Comparison of ENCODE assay signal across 8 cellular contexts in the genomic region with DNA sequence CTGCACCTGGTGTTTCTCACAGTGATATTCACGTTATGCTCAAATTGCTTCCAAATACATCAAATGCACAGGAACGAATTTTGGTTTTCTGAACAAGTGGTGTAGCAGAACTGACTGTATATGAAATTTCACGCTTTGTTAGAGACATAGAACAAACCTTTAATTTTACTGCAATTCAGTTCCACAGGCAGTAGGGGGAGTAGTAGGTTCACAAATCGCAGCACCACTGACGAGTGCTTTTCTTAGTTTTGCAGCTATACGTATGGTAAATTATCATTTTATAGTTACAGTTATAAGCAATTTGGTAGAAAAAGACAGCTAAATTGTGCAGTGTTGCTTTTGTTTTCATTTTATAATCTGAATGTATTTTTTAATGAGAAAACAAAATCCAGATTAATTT.
DNase-seq lines count a peak whose midpoint lies in the region; ATAC-seq and TF ChIP-seq lines count a peak whose summit lies in the region.

No MANE protein-coding gene starts in this region.

- no peak overlapping the region for H3K4me3 Mint-ChIP-seq in activated CD4-positive, alpha-beta memory T cell treated with anti-CD3 and anti-CD28 coated beads for 36 hours
- H3K4me3 Mint-ChIP-seq in activated CD4-positive, alpha-beta memory T cell treated with anti-CD3 and anti-CD28 coated beads, Interleukin-2, amount 10 ng/mL, durations not matched to agents 7 days and 5 days: no peak overlapping the region
- H3K4me3 Mint-ChIP-seq in stimulated activated effector memory CD8-positive, alpha-beta T cell treated with anti-CD3 and anti-CD28 coated beads, Interleukin-12 subunit alpha, Interleukin-12 subunit beta, amount 100 ng/mL, for 72 hours: no peak overlapping the region
- no peak overlapping the region for H3K4me3 Mint-ChIP-seq in activated T-helper 17 cell treated with anti-CD3 and anti-CD28 coated beads, Interleukin-2, amount 50 U/mL, for 72 hours

- peaks cover 19% of the 10 kb centered on the region for H3K9me3 Mint-ChIP-seq in activated CD4-positive, alpha-beta memory T cell treated with anti-CD3 and anti-CD28 coated beads for 36 hours
- peaks cover 5% of the 10 kb centered on the region for H3K9me3 Mint-ChIP-seq in activated CD4-positive, alpha-beta memory T cell treated with anti-CD3 and anti-CD28 coated beads, Interleukin-2, amount 10 ng/mL, durations not matched to agents 7 days and 5 days
- H3K9me3 Mint-ChIP-seq in stimulated activated effector memory CD8-positive, alpha-beta T cell treated with anti-CD3 and anti-CD28 coated beads, Interleukin-12 subunit alpha, Interleukin-12 subunit beta, amount 100 ng/mL, for 72 hours: peaks cover 13% of the 10 kb centered on the region
- H3K9me3 Mint-ChIP-seq in activated T-helper 17 cell treated with anti-CD3 and anti-CD28 coated beads, Interleukin-2, amount 50 U/mL, for 72 hours: peaks cover 14% of the 10 kb centered on the region

- no peak overlapping the region for H3K4me2 ChIP-seq in OCI-LY7 (ENCODE audit: low read length)

- peak; percentile 55 for ATAC-seq in HG03060 (IDR thresholded peaks at IDR 0.05; ENCODE audit: low read depth, unreplicated experiment)
- ATAC-seq in stimulated activated effector memory CD8-positive, alpha-beta T cell treated with anti-CD3 and anti-CD28 coated beads, Interleukin-12 subunit alpha, Interleukin-12 subunit beta, amount 100 ng/mL, for 72 hours: no peak
- ATAC-seq in activated T-helper 17 cell treated with anti-CD3 and anti-CD28 coated beads, Interleukin-2, amount 50 U/mL, for 72 hours (replicated peaks): no peak

- H3K9me3 ChIP-seq in OCI-LY7 (ENCODE audit: low read length): no peaks in the 10 kb centered on the region
- no peaks in the 10 kb centered on the region for H3K9me3 ChIP-seq in prostate gland

- no peaks in the 10 kb centered on the region for H3K36me3 ChIP-seq in OCI-LY7 (ENCODE audit: insufficient read depth, low read length)
- no peaks in the 10 kb centered on the region for H3K36me3 ChIP-seq in prostate gland

- no peak for TF ChIP-seq POLR2A in prostate gland (IDR thresholded peaks at IDR 0.05)

- no peaks in the 10 kb centered on the region for H3K27me3 ChIP-seq in prostate gland (replicated peaks; ENCODE audit: insufficient read depth)

- 63% methylated on average over 6 of the region's 6 CpGs for WGBS in prostate gland

- no TSS peak for BruUV-seq in OCI-LY7 (replicated peaks; lab: Mats Ljungman, UMichigan)

- POLR2A ChIA-PET in activated CD4-positive, alpha-beta memory T cell treated with anti-CD3 and anti-CD28 coated beads for 36 hours (lab: Charles Lee): no interaction called here
- POLR2A ChIA-PET in activated CD4-positive, alpha-beta memory T cell treated with anti-CD3 and anti-CD28 coated beads, Interleukin-2, amount 10 ng/mL, durations not matched to agents 7 days and 5 days (lab: Charles Lee): no interaction called here
- POLR2A ChIA-PET in OCI-LY7 (lab: Charles Lee): interaction anchor here (1.0 to 1.2 kb wide), 2 partner anchors 18 to 23 kb away, joined by 3 to 4 read pairs; no protein-coding TSS in a partner anchor

- H3K27ac Mint-ChIP-seq in activated CD4-positive, alpha-beta memory T cell treated with anti-CD3 and anti-CD28 coated beads for 36 hours: no peak overlapping the region
- H3K27ac Mint-ChIP-seq in activated CD4-positive, alpha-beta memory T cell treated with anti-CD3 and anti-CD28 coated beads, Interleukin-2, amount 10 ng/mL, durations not matched to agents 7 days and 5 days: no peak overlapping the region
- H3K27ac Mint-ChIP-seq in stimulated activated effector memory CD8-positive, alpha-beta T cell treated with anti-CD3 and anti-CD28 coated beads, Interleukin-12 subunit alpha, Interleukin-12 subunit beta, amount 100 ng/mL, for 72 hours: no peak overlapping the region
- H3K27ac Mint-ChIP-seq in activated T-helper 17 cell treated with anti-CD3 and anti-CD28 coated beads, Interleukin-2, amount 50 U/mL, for 72 hours: no peak overlapping the region

- H2AFZ ChIP-seq in OCI-LY7 (ENCODE audit: low read length): no peak overlapping the region

- TF ChIP-seq CTCF in OCI-LY7 (conservative IDR thresholded peaks at IDR 0.05; ENCODE audit: low read length) (peak; percentile 79), fibroblast of the aortic adventitia (IDR thresholded peaks at IDR 0.05; ENCODE audit: insufficient read depth, low read length) (peak; percentile 53), prostate gland (IDR thresholded peaks at IDR 0.05) (peak in 2 of 4 experiments; percentile 25 to 29)

- no peaks in the 10 kb centered on the region for H3K4me1 Mint-ChIP-seq in activated CD4-positive, alpha-beta memory T cell treated with anti-CD3 and anti-CD28 coated beads for 36 hours (ENCODE audit: low read depth)
- H3K4me1 Mint-ChIP-seq in activated CD4-positive, alpha-beta memory T cell treated with anti-CD3 and anti-CD28 coated beads, Interleukin-2, amount 10 ng/mL, durations not matched to agents 7 days and 5 days: no peaks in the 10 kb centered on the region
- H3K4me1 Mint-ChIP-seq in stimulated activated effector memory CD8-positive, alpha-beta T cell treated with anti-CD3 and anti-CD28 coated beads, Interleukin-12 subunit alpha, Interleukin-12 subunit beta, amount 100 ng/mL, for 72 hours: no peaks in the 10 kb centered on the region
- no peaks in the 10 kb centered on the region for H3K4me1 Mint-ChIP-seq in activated T-helper 17 cell treated with anti-CD3 and anti-CD28 coated beads, Interleukin-2, amount 50 U/mL, for 72 hours

- no peaks in the 10 kb centered on the region for H4K20me1 ChIP-seq in OCI-LY7 (ENCODE audit: insufficient read depth, low read length)

- H3K9me2 ChIP-seq in OCI-LY7 (ENCODE audit: insufficient read depth, low read length): no peaks in the 10 kb centered on the region

- no peaks in the 10 kb centered on the region for H3K4me1 ChIP-seq in OCI-LY7 (ENCODE audit: insufficient read depth, low read length, poor library complexity, severe bottlenecking)
- no peaks in the 10 kb centered on the region for H3K4me1 ChIP-seq in prostate gland (replicated peaks)

- CTCF ChIA-PET in activated CD4-positive, alpha-beta memory T cell treated with anti-CD3 and anti-CD28 coated beads for 36 hours (lab: Charles Lee): interaction anchor here (0.6 to 1.6 kb wide), 7 partner anchors 10 to 533 kb away, joined by 3 to 7 read pairs (median 4); no protein-coding TSS in a partner anchor
- CTCF ChIA-PET in activated CD4-positive, alpha-beta memory T cell treated with anti-CD3 and anti-CD28 coated beads, Interleukin-2, amount 10 ng/mL, durations not matched to agents 7 days and 5 days (lab: Charles Lee): interaction anchor here (1.0 to 1.6 kb wide), 6 partner anchors 9 to 441 kb away, joined by 3 to 5 read pairs (median 4); no protein-coding TSS in a partner anchor
- CTCF ChIA-PET in OCI-LY7 (lab: Charles Lee; ENCODE audit: unreplicated experiment): no interaction called here

- peak; percentile 9 for DNase-seq in activated CD4-positive, alpha-beta memory T cell treated with anti-CD3 and anti-CD28 coated beads for 36 hours
- DNase-seq in activated CD4-positive, alpha-beta memory T cell treated with anti-CD3 and anti-CD28 coated beads, Interleukin-2, amount 10 ng/mL, durations not matched to agents 7 days and 5 days: no peak
- DNase-seq in OCI-LY7 (ENCODE audit: low spot score) (peak; percentile 16), fibroblast of the aortic adventitia (ENCODE audit: low read depth) (peak; percentile 31), prostate gland (ENCODE audit: low spot score) (no peak)
- no peak for DNase-seq in stimulated activated effector memory CD8-positive, alpha-beta T cell treated with anti-CD3 and anti-CD28 coated beads, Interleukin-12 subunit alpha, Interleukin-12 subunit beta, amount 100 ng/mL, for 72 hours (ENCODE audit: low spot score in 2 of 2)

- no peaks in the 10 kb centered on the region for H3K79me2 ChIP-seq in OCI-LY7 (ENCODE audit: insufficient read depth, low read depth, low read length)

- no peak overlapping the region for H3K27ac ChIP-seq in OCI-LY7 (ENCODE audit: low read depth, low read length, poor library complexity, severe bottlenecking)
- H3K27ac ChIP-seq in prostate gland: no peak overlapping the region

- H3K36me3 Mint-ChIP-seq in activated CD4-positive, alpha-beta memory T cell treated with anti-CD3 and anti-CD28 coated beads for 36 hours: peaks cover 20% of the 10 kb centered on the region
- H3K36me3 Mint-ChIP-seq in activated CD4-positive, alpha-beta memory T cell treated with anti-CD3 and anti-CD28 coated beads, Interleukin-2, amount 10 ng/mL, durations not matched to agents 7 days and 5 days (ENCODE audit: low read depth): no peaks in the 10 kb centered on the region
- no peaks in the 10 kb centered on the region for H3K36me3 Mint-ChIP-seq in stimulated activated effector memory CD8-positive, alpha-beta T cell treated with anti-CD3 and anti-CD28 coated beads, Interleukin-12 subunit alpha, Interleukin-12 subunit beta, amount 100 ng/mL, for 72 hours
- peaks cover 6% of the 10 kb centered on the region for H3K36me3 Mint-ChIP-seq in activated T-helper 17 cell treated with anti-CD3 and anti-CD28 coated beads, Interleukin-2, amount 50 U/mL, for 72 hours (ENCODE audit: low read depth)

- no peaks in the 10 kb centered on the region for H3K27me3 Mint-ChIP-seq in activated CD4-positive, alpha-beta memory T cell treated with anti-CD3 and anti-CD28 coated beads for 36 hours
- H3K27me3 Mint-ChIP-seq in activated CD4-positive, alpha-beta memory T cell treated with anti-CD3 and anti-CD28 coated beads, Interleukin-2, amount 10 ng/mL, durations not matched to agents 7 days and 5 days: no peaks in the 10 kb centered on the region
- H3K27me3 Mint-ChIP-seq in activated T-helper 17 cell treated with anti-CD3 and anti-CD28 coated beads, Interleukin-2, amount 50 U/mL, for 72 hours: no peaks in the 10 kb centered on the region

- H3K4me3 ChIP-seq in OCI-LY7 (ENCODE audit: low read depth, low read length, poor library complexity, severe bottlenecking): no peak overlapping the region
- H3K4me3 ChIP-seq in fibroblast of the aortic adventitia (ENCODE audit: low read depth, low read length): no peak overlapping the region
- no peak overlapping the region for H3K4me3 ChIP-seq in prostate gland

- intact Hi-C loops in activated CD4-positive, alpha-beta memory T cell treated with anti-CD3 and anti-CD28 coated beads for 36 hours (cut with micrococcal nuclease): no loop called here
- intact Hi-C loops in OCI-LY7 (cut with micrococcal nuclease; ENCODE audit: unreplicated experiment): loop anchor here (10.0 kb wide), 1 partner anchor 403 kb away; no protein-coding TSS in a partner anchor
- intact Hi-C loops in prostate gland (cut with DNase I): no loop called here

Comparison
In these comparisons a context has a peak if more than half of its experiments do, and no peak if none do; other contexts are left out.
1. DNase-seq: peak in activated CD4-positive, alpha-beta memory T cell treated with anti-CD3 and anti-CD28 coated beads for 36 hours (single experiment), OCI-LY7 (single experiment) and fibroblast of the aortic adventitia (single experiment); none in activated CD4-positive, alpha-beta memory T cell treated with anti-CD3 and anti-CD28 coated beads, Interleukin-2, amount 10 ng/mL, durations not matched to agents 7 days and 5 days (single experiment), stimulated activated effector memory CD8-positive, alpha-beta T cell treated with anti-CD3 and anti-CD28 coated beads, Interleukin-12 subunit alpha, Interleukin-12 subunit beta, amount 100 ng/mL, for 72 hours (0 of 2) and prostate gland (single experiment).